ENCODE assay signal across 27 cellular contexts in the genomic region with DNA sequence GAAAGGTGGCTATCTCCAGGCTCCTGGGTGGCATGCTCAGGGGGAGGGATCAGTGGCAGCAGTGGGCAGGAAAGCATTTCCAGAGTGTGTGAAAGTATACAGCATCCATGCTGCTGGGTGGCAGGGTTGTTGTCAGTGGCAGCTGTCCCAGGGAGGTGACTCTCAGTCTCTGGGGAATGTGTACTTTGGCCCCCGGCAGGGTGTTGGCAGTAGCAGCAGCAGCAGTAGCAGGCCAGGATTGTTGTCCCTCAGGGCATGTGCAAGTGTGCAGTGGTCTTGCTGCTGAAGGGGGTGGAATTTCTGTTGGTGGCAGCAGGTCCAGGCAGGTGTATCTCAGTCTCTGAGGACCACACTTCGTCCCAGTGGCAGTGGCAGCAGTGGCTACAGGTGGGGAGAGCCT.
DNase-seq lines count a peak whose midpoint lies in the region; ATAC-seq, FAIRE-seq and TF ChIP-seq lines count a peak whose summit lies in the region.
"Had no signal": no experiment of that assay in that cellular context is flagged by ENCODE, and none has a peak within 500 bp of the region (broad histone marks: within the 10 kb centered on the region; RNA-seq: fewer than 3 reads in every experiment).

No MANE protein-coding gene starts in this region.

- H3K9ac ChIP-seq in H1 (replicated peaks in 1 of 4; ENCODE audit: extremely low read depth in 1 of 4, low read depth in 3 of 4, low read length in 3 of 4) (no peak overlapping the region), trophoblast cell (ENCODE audit: low read length) (no peak overlapping the region), GM23248 (no peak overlapping the region)

- H2AFZ ChIP-seq in H1 (ENCODE audit: low read length) (no peak overlapping the region), trophoblast cell (ENCODE audit: insufficient read depth, low read length, poor library complexity) (no peak overlapping the region), GM23248 (no peak overlapping the region)
- H2AFZ ChIP-seq: PC-9 had no signal

- whole genome bisulfite sequencing in H1 (ENCODE audit: extremely low coverage in 1 of 2, insufficient coverage in 1 of 2, insufficient read length in 1 of 2, insufficient replicate concordance in 2 of 2, low coverage in 1 of 2, low lambda C conversion rate in 2 of 2, missing lambda C conversion rate in 1 of 2), 2 experiments: 86% methylated on average over 2 of the region's 2 CpGs; no CpG with 5 or more reads in 1 of the 2 experiments
- WGBS in trophoblast cell (ENCODE audit: extremely low coverage, insufficient coverage, insufficient read length): no CpG with 5 or more reads among the region's 2 CpGs
- 24 to 31% methylated on average over 2 of the region's 2 CpGs for WGBS in GM23248 (ENCODE audit: low coverage in 1 of 2, low lambda C conversion rate in 2 of 2, missing lambda C conversion rate in 2 of 2), 2 experiments
- WGBS in esophagus squamous epithelium, 2 donors: 63% methylated on average over 2 of the region's 2 CpGs; no CpG with 5 or more reads in 1 of the 2 donors

- H3K27ac Mint-ChIP-seq in stimulated activated effector memory CD8-positive, alpha-beta T cell treated with anti-CD3 and anti-CD28 coated beads, Interleukin-12 subunit alpha, Interleukin-12 subunit beta, amount 100 ng/mL, for 72 hours: no peak overlapping the region
- H3K27ac Mint-ChIP-seq: activated B cell treated with CpG ODN at 0.5 μM for 24 hours; activated CD4-positive, alpha-beta memory T cell treated with anti-CD3 and anti-CD28 coated beads for 36 hours; H9; stimulated activated naive CD8-positive, alpha-beta T cell treated with anti-CD3 and anti-CD28 coated beads, Interleukin-15, Interleukin-2, amounts not matched to agents 100 ng/mL and 50 ng/mL, for 24 hours; T-helper 2 cell treated with Interferon-gamma antibody and Interleukin-4, amounts not matched to agents 5 μg/mL and 100 μg/mL, for 36 hours had no signal

- H2BK15ac ChIP-seq in H1 (ENCODE audit: low read length): no peak overlapping the region

- H3K79me2 ChIP-seq in H1 (ENCODE audit: control insufficient read depth in 1 of 2, insufficient read depth in 2 of 2, low read length in 2 of 2) (no peaks in the 10 kb centered on the region), trophoblast cell (ENCODE audit: control insufficient read depth, insufficient read depth, low read length, poor library complexity) (no peaks in the 10 kb centered on the region), GM23248 (ENCODE audit: insufficient read depth) (no peaks in the 10 kb centered on the region)

- no peak for FAIRE-seq in H1 (lab: Jason Lieb, UNC)
- FAIRE-seq: islet of Langerhans had no signal

- H3K27ac ChIP-seq in H1 (ENCODE audit: low read depth, low read length) (no peak overlapping the region), trophoblast cell (ENCODE audit: low read depth, low read length) (no peak overlapping the region), GM23248 (no peak overlapping the region), esophagus squamous epithelium (no peak overlapping the region)
- H3K27ac ChIP-seq: 22Rv1, foreskin keratinocyte, PC-9, upper lobe of left lung had no signal

- H3K9me2 ChIP-seq in GM23248 (ENCODE audit: insufficient read depth): no peaks in the 10 kb centered on the region

- no peak overlapping the region for H3K4ac ChIP-seq in H1 (replicated peaks; ENCODE audit: insufficient read length, low read depth, low read length)
- H3K4ac ChIP-seq in trophoblast cell (ENCODE audit: low read depth, low read length): no peak overlapping the region

- H3K9me3 ChIP-seq in H1 (ENCODE audit: insufficient read depth in 2 of 2, low read depth in 1 of 2, low read length in 1 of 2) (no peaks in the 10 kb centered on the region), trophoblast cell (ENCODE audit: insufficient read depth, low read depth, low read length) (no peaks in the 10 kb centered on the region), GM23248 (ENCODE audit: low read depth) (no peaks in the 10 kb centered on the region), esophagus squamous epithelium (no peaks in the 10 kb centered on the region)
- H3K9me3 ChIP-seq: upper lobe of left lung had no signal

- TF ChIP-seq EP300 in H1 (IDR thresholded peaks at IDR 0.05; ENCODE audit: borderline replicate concordance in 1 of 2, low read depth in 2 of 2, low read length in 2 of 2): no peak

- H2AK5ac ChIP-seq in H1 (ENCODE audit: low read depth, low read length) (no peak overlapping the region), trophoblast cell (ENCODE audit: low read length) (no peak overlapping the region)

- H3K79me1 ChIP-seq in H1 (ENCODE audit: low read depth, low read length) (no peaks in the 10 kb centered on the region), trophoblast cell (ENCODE audit: low read length) (no peaks in the 10 kb centered on the region)

- H2BK120ac ChIP-seq in H1 (replicated peaks; ENCODE audit: low read depth, low read length): no peak overlapping the region
- H2BK120ac ChIP-seq in trophoblast cell (ENCODE audit: insufficient read depth, low read length, poor library complexity): no peak overlapping the region

- no peak for ATAC-seq in stimulated activated effector memory CD8-positive, alpha-beta T cell treated with anti-CD3 and anti-CD28 coated beads, Interleukin-12 subunit alpha, Interleukin-12 subunit beta, amount 100 ng/mL, for 72 hours
- ATAC-seq: foreskin keratinocyte had no signal

- TF ChIP-seq POLR2A in H1 (IDR thresholded peaks at IDR 0.05; ENCODE audit: control extremely low read depth in 1 of 2, low read depth in 2 of 2, low read length in 2 of 2) (no peak), esophagus squamous epithelium (IDR thresholded peaks at IDR 0.05) (no peak)

- no peak for TF ChIP-seq CTCF in H1 (IDR thresholded peaks at IDR 0.05; ENCODE audit: control extremely low read depth in 1 of 3, insufficient read depth in 1 of 3, low read depth in 1 of 3, low read length in 3 of 3)
- no peak for TF ChIP-seq CTCF in esophagus squamous epithelium (IDR thresholded peaks at IDR 0.05)

- H2BK20ac ChIP-seq in H1 (ENCODE audit: low read length): no peak overlapping the region

- TF ChIP-seq RAD21 in H1 (IDR thresholded peaks at IDR 0.05 in 1 of 2, conservative IDR thresholded peaks at IDR 0.05 in 1 of 2; ENCODE audit: low read depth in 2 of 2, low read length in 2 of 2): no peak

- no peak overlapping the region for H3K4me3 Mint-ChIP-seq in stimulated activated effector memory CD8-positive, alpha-beta T cell treated with anti-CD3 and anti-CD28 coated beads, Interleukin-12 subunit alpha, Interleukin-12 subunit beta, amount 100 ng/mL, for 72 hours
- H3K4me3 Mint-ChIP-seq: activated B cell treated with CpG ODN at 0.5 μM for 24 hours; activated CD4-positive, alpha-beta memory T cell treated with anti-CD3 and anti-CD28 coated beads for 36 hours; central memory CD8-positive, alpha-beta T cell; H9; natural killer cell treated with Interleukin-12 subunit alpha and Interleukin-12 subunit beta and Interleukin-15 and Interleukin-18, amount 100 ng/mL, for 72 hours; stimulated activated naive CD8-positive, alpha-beta T cell treated with anti-CD3 and anti-CD28 coated beads, Interleukin-15, Interleukin-2, amounts not matched to agents 100 ng/mL and 50 ng/mL, for 24 hours; T-helper 2 cell treated with Interferon-gamma antibody and Interleukin-4, amounts not matched to agents 5 μg/mL and 100 μg/mL, for 36 hours had no signal

- H3K56ac ChIP-seq in H1 (replicated peaks; ENCODE audit: insufficient read length, low read depth, low read length): no peak overlapping the region

- no peak overlapping the region for H3K23ac ChIP-seq in H1 (ENCODE audit: insufficient read length)
- no peak overlapping the region for H3K23ac ChIP-seq in trophoblast cell (ENCODE audit: low read length)

- DNase-seq in NCI-H146 (lab: John Stamatoyannopoulos, UW) (peak; percentile 5), NCI-H146 treated with DMSO at 0.1 percent for 48 hours (lab: John Stamatoyannopoulos, UW; ENCODE audit: unreplicated experiment) (no peak), LoVo (ENCODE audit: low spot score) (peak; percentile 49), H1 (ENCODE audit: low read depth in 1 of 2, low spot score in 2 of 2) (no peak), trophoblast cell (no peak), GM23248 (no peak), esophagus squamous epithelium (lab: John Stamatoyannopoulos, UW) (no peak)
- no peak for DNase-seq in stimulated activated effector memory CD8-positive, alpha-beta T cell treated with anti-CD3 and anti-CD28 coated beads, Interleukin-12 subunit alpha, Interleukin-12 subunit beta, amount 100 ng/mL, for 72 hours (ENCODE audit: low spot score in 2 of 2)
- DNase-seq: activated B cell treated with CpG ODN at 0.5 μM for 24 hours; activated CD4-positive, alpha-beta memory T cell treated with anti-CD3 and anti-CD28 coated beads for 36 hours; amniotic stem cell; DMS79 treated with DMSO at 0.1 percent for 48 hours; foreskin keratinocyte; H9; hypothalamus; Karpas-422; mesendoderm; NCI-H1417 treated with DMSO at 0.1 percent for 48 hours; NCI-H82; PC-9 had no signal

- H3K18ac ChIP-seq in H1 (ENCODE audit: extremely low read depth, low read length): no peak overlapping the region
- no peak overlapping the region for H3K18ac ChIP-seq in trophoblast cell (ENCODE audit: low read length)

- no peaks in the 10 kb centered on the region for H3K36me3 Mint-ChIP-seq in stimulated activated effector memory CD8-positive, alpha-beta T cell treated with anti-CD3 and anti-CD28 coated beads, Interleukin-12 subunit alpha, Interleukin-12 subunit beta, amount 100 ng/mL, for 72 hours

- H3K4me2 ChIP-seq in H1 (ENCODE audit: insufficient read depth in 1 of 2, low read depth in 2 of 2, low read length in 2 of 2) (no peak overlapping the region), trophoblast cell (ENCODE audit: low read length) (no peak overlapping the region), GM23248 (ENCODE audit: unreplicated experiment) (no peak overlapping the region)
- H3K4me2 ChIP-seq: PC-9 had no signal

- H3K4me1 ChIP-seq in H1 (replicated peaks in 1 of 4; ENCODE audit: control insufficient read depth in 3 of 4, insufficient read depth in 4 of 4, low read length in 3 of 4): 0 out of 7 replicates have a peak, but pooled peaks cover 0 to 2% (median 0%) of the 10 kb centered on the region in 4 experiments
- no peaks in the 10 kb centered on the region for H3K4me1 ChIP-seq in trophoblast cell (ENCODE audit: control insufficient read depth in 1 of 2, insufficient read depth in 2 of 2, low read length in 2 of 2)
- H3K4me1 ChIP-seq in GM23248 (ENCODE audit: insufficient read depth): no peaks in the 10 kb centered on the region
- no peaks in the 10 kb centered on the region for H3K4me1 ChIP-seq in esophagus squamous epithelium
- H3K4me1 ChIP-seq: foreskin keratinocyte had no signal

- H4K5ac ChIP-seq in H1 (ENCODE audit: insufficient read length, low read depth, low read length): no peak overlapping the region

- in situ Hi-C loops in GM23248 (cut with MboI): no loop called here

- intact Hi-C loops in esophagus squamous epithelium (cut with DNase I): no loop called here

- H3K23me2 ChIP-seq in H1 (ENCODE audit: low read depth, low read length): no peaks in the 10 kb centered on the region

- H3K4me1 Mint-ChIP-seq in stimulated activated effector memory CD8-positive, alpha-beta T cell treated with anti-CD3 and anti-CD28 coated beads, Interleukin-12 subunit alpha, Interleukin-12 subunit beta, amount 100 ng/mL, for 72 hours: no peaks in the 10 kb centered on the region
- H3K4me1 Mint-ChIP-seq: activated B cell treated with CpG ODN at 0.5 μM for 24 hours; central memory CD8-positive, alpha-beta T cell had no signal

- H3K36me3 ChIP-seq in H1 (ENCODE audit: control insufficient read depth in 2 of 4, insufficient read depth in 4 of 4, low read length in 3 of 4) (no peaks in the 10 kb centered on the region), trophoblast cell (ENCODE audit: control insufficient read depth in 1 of 2, insufficient read depth in 2 of 2, low read length in 2 of 2) (no peaks in the 10 kb centered on the region), GM23248 (ENCODE audit: low read depth) (no peaks in the 10 kb centered on the region), esophagus squamous epithelium (no peaks in the 10 kb centered on the region)
- H3K36me3 ChIP-seq: upper lobe of left lung had no signal

- H2BK5ac ChIP-seq in H1 (ENCODE audit: low read depth, low read length): no peak overlapping the region
- no peak overlapping the region for H2BK5ac ChIP-seq in trophoblast cell (ENCODE audit: low read depth, low read length, poor library complexity)

- H3K14ac ChIP-seq in H1 (ENCODE audit: insufficient read length) (peak overlapping the region; percentile 80), trophoblast cell (ENCODE audit: low read length) (no peak overlapping the region)

- H3F3A ChIP-seq in GM23248 (ENCODE audit: insufficient read depth): no peaks in the 10 kb centered on the region

- no peak overlapping the region for H4K91ac ChIP-seq in H1 (replicated peaks; ENCODE audit: insufficient read length, low read length)
- no peak overlapping the region for H4K91ac ChIP-seq in trophoblast cell (ENCODE audit: low read depth, low read length)

- H3K9me3 Mint-ChIP-seq in stimulated activated effector memory CD8-positive, alpha-beta T cell treated with anti-CD3 and anti-CD28 coated beads, Interleukin-12 subunit alpha, Interleukin-12 subunit beta, amount 100 ng/mL, for 72 hours: peaks cover 13% of the 10 kb centered on the region
- H3K9me3 Mint-ChIP-seq: central memory CD8-positive, alpha-beta T cell had no signal

- no peak overlapping the region for H2BK12ac ChIP-seq in H1 (ENCODE audit: low read depth, low read length)
- no peak overlapping the region for H2BK12ac ChIP-seq in trophoblast cell (ENCODE audit: low read length)

- no peaks in the 10 kb centered on the region for H3K27me3 ChIP-seq in H1 (replicated peaks in 1 of 4; ENCODE audit: control insufficient read depth in 3 of 4, extremely low read depth in 1 of 4, insufficient read depth in 3 of 4, low read length in 3 of 4)
- no peaks in the 10 kb centered on the region for H3K27me3 ChIP-seq in trophoblast cell (ENCODE audit: insufficient read depth, low read length)
- peaks cover 25% of the 10 kb centered on the region for H3K27me3 ChIP-seq in GM23248 (replicated peaks; ENCODE audit: insufficient read depth)
- H3K27me3 ChIP-seq in esophagus squamous epithelium: no peaks in the 10 kb centered on the region
- H3K27me3 ChIP-seq: upper lobe of left lung had no signal

- H3K4me3 ChIP-seq in H1 (ENCODE audit: extremely low read depth in 1 of 4, insufficient read depth in 2 of 4, low read depth in 3 of 4, low read length in 4 of 4) (no peak overlapping the region), trophoblast cell (ENCODE audit: low read depth, low read length) (peak overlapping the region; percentile 35), GM23248 (no peak overlapping the region), esophagus squamous epithelium (no peak overlapping the region)
- H3K4me3 ChIP-seq: PC-9, upper lobe of left lung had no signal

- H4K12ac ChIP-seq in trophoblast cell (ENCODE audit: low read depth, low read length): no peak overlapping the region

- CTCF ChIA-PET in H1 (lab: Charles Lee; ENCODE audit: partially characterized antibody): no interaction called here

- H4K8ac ChIP-seq in H1 (ENCODE audit: extremely low read depth, insufficient read depth, low read length) (peak overlapping the region; percentile 79; the same call in 1 of the 2 replicates), trophoblast cell (ENCODE audit: low read depth, low read length) (no peak overlapping the region)

- POLR2A ChIA-PET in H1 (lab: Charles Lee; ENCODE audit: partially characterized antibody): no interaction called here

- H4K20me1 ChIP-seq in H1 (replicated peaks in 1 of 2; ENCODE audit: control insufficient read depth in 1 of 2, insufficient read depth in 2 of 2, low read length in 2 of 2) (peaks cover 0 to 1% of the 10 kb centered on the region in 2 experiments), GM23248 (ENCODE audit: insufficient read depth) (no peaks in the 10 kb centered on the region)

Comparison
In these comparisons a context has a peak if more than half of its experiments do, and no peak if none do; other contexts are left out.
1. DNase-seq: peak in NCI-H146 (single experiment) and LoVo (single experiment); none in NCI-H146 treated with DMSO at 0.1 percent for 48 hours (single experiment), H1 (0 of 2), trophoblast cell (0 of 2), GM23248 (single experiment), stimulated activated effector memory CD8-positive, alpha-beta T cell treated with anti-CD3 and anti-CD28 coated beads, Interleukin-12 subunit alpha, Interleukin-12 subunit beta, amount 100 ng/mL, for 72 hours (0 of 2) and esophagus squamous epithelium (single experiment).